Comparison of ENCODE assay signal across 1 cellular context in the genomic region with DNA sequence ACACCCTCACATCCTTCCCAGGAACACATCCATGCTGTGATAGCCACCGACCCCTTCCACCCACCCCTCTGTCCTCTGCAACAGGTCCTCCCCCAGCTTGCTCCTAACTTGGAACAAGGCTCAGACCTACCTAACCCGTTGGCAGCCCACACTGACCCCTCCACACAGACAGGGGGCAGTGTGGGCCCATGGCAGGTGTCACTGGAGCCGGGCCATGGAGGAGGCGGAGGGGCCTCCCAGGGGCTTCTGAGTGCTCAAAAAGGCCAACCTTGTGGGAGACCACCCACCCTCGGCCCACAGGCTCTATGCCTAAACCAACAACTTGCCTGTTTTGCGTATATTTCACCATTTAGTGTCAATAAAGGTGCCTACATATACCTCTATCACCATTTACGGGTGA.
TF ChIP-seq lines count a peak whose summit lies in the region.

No MANE protein-coding gene starts in this region.

TF ChIP-seq in IMR-90, 13 proteins besides CTCF, POLR2A, EP300 and RAD21 (continued from another document):
- no peak for TF ChIP-seq ELK1 (IDR thresholded peaks at IDR 0.05; ENCODE audit: borderline replicate concordance, low read depth, low read length)
- TF ChIP-seq NFE2L2 (IDR thresholded peaks at IDR 0.05; ENCODE audit: low read depth, low read length): no peak
- TF ChIP-seq BHLHE40 (IDR thresholded peaks at IDR 0.05; ENCODE audit: low read depth, low read length): no peak
- TF ChIP-seq FOS (IDR thresholded peaks at IDR 0.05; ENCODE audit: low read depth, low read length): no peak
- TF ChIP-seq CEBPB (IDR thresholded peaks at IDR 0.05; ENCODE audit: low read depth, low read length): no peak
- no peak for TF ChIP-seq MXI1 (IDR thresholded peaks at IDR 0.05; ENCODE audit: borderline replicate concordance, low read depth, low read length)
- TF ChIP-seq CHD1 (IDR thresholded peaks at IDR 0.05; ENCODE audit: low read depth, low read length): no peak
- TF ChIP-seq SMC3 (IDR thresholded peaks at IDR 0.05; ENCODE audit: low read depth, low read length): no peak
